23 cellular contexts compared by ENCODE assay signal in the genomic region with DNA sequence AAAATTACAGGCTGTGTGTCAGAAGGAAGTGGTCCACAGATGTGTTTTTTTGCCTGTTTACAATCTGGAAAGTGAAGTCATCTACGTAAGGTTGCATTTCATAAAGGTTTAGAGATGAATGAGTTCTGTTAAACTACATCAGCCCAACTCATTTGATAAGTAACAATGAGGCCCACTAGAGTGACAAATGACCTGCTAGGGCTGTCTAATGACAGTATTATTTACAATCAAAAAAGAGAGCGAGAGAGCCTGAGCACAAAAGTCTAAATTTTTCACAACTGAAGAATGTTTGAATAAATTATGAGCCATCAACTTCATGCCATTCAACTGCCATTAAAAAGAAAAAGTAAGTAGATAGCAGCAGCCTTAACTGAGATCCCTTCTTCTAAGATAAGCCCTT.
"Had no signal": no experiment of that assay in that cellular context is flagged by ENCODE, and none has a peak within 500 bp of the region (broad histone marks: within the 10 kb centered on the region; RNA-seq: fewer than 3 reads in every experiment).

No MANE protein-coding gene starts in this region.

- H3K36me3 Mint-ChIP-seq: naive B cell had no signal

- H3K4me3 ChIP-seq: left lung, lung, ovary, prostate gland, right atrium auricular region, testis, uterus had no signal

- H3K27me3 ChIP-seq: left lung, ovary, right atrium auricular region, testis, uterus had no signal

- H3K27me3 Mint-ChIP-seq: activated naive CD8-positive, alpha-beta T cell treated with anti-CD3 and anti-CD28 coated beads, Interleukin-2, amount 10 ng/mL, durations not matched to agents 7 days and 5 days; naive B cell had no signal

- H3K9me3 ChIP-seq: left lung, ovary, prostate gland, right atrium auricular region, testis, uterus had no signal

- H3K27ac Mint-ChIP-seq: activated naive CD8-positive, alpha-beta T cell treated with anti-CD3 and anti-CD28 coated beads, Interleukin-2, amount 10 ng/mL, durations not matched to agents 7 days and 5 days; T-helper 1 cell treated with Interleukin-12 subunit alpha and Interleukin-12 subunit beta and Interleukin-4 antibody, amounts not matched to agents 30 μg/mL and 1 μg/mL, for 36 hours had no signal

- H3K9me3 Mint-ChIP-seq: activated naive CD8-positive, alpha-beta T cell treated with anti-CD3 and anti-CD28 coated beads, Interleukin-2, amount 10 ng/mL, durations not matched to agents 7 days and 5 days; activated T-cell treated with anti-CD3 and anti-CD28 coated beads, Interleukin-2, amount 50 U/mL, for 4 hours; naive B cell; T-helper 1 cell treated with Interleukin-12 subunit alpha and Interleukin-12 subunit beta and Interleukin-4 antibody, amounts not matched to agents 30 μg/mL and 1 μg/mL, for 36 hours had no signal

- ATAC-seq: activated T-cell treated with anti-CD3 and anti-CD28 coated beads, Interleukin-2, amount 50 U/mL, for 4 hours; left lung had no signal

- H3K27ac ChIP-seq: epithelial cell of prostate, ovary, prostate gland, testis, uterus had no signal

- DNase-seq: activated CD4-positive, alpha-beta T cell treated with anti-CD3 and anti-CD28 coated beads for 4 hours; activated CD4-positive, alpha-beta T cell treated with anti-CD3 and anti-CD28 coated beads, Interleukin-2, amount 50 U/mL, for 48 hours; activated CD4-positive, CD25-positive, alpha-beta regulatory T cell; activated CD8-positive, alpha-beta memory T cell treated with anti-CD3 and anti-CD28 coated beads, Interleukin-2, amount 50 U/mL, for 48 hours; activated naive CD4-positive, alpha-beta T cell treated with Interleukin-2 at 50 U/mL for 16 hours; activated naive CD8-positive, alpha-beta T cell treated with anti-CD3 and anti-CD28 coated beads, Interleukin-2, amount 10 ng/mL, durations not matched to agents 7 days and 5 days; activated T-cell treated with anti-CD3 and anti-CD28 coated beads, Interleukin-2, amount 50 U/mL, for 4 hours; cerebellar nuclear complex; cortex of kidney; kidney; left lung; naive B cell; ovary; stimulated activated CD4-positive, alpha-beta T cell treated with anti-CD3 and anti-CD28 coated beads, Interleukin-1b, Interleukin-23, amount 100 ng/mL, for 48 hours; T1000; testis; trophoblast cell; uterus had no signal

- H3K4me3 Mint-ChIP-seq: activated naive CD8-positive, alpha-beta T cell treated with anti-CD3 and anti-CD28 coated beads, Interleukin-2, amount 10 ng/mL, durations not matched to agents 7 days and 5 days; activated T-cell treated with anti-CD3 and anti-CD28 coated beads, Interleukin-2, amount 50 U/mL, for 4 hours; naive B cell; T-helper 1 cell treated with Interleukin-12 subunit alpha and Interleukin-12 subunit beta and Interleukin-4 antibody, amounts not matched to agents 30 μg/mL and 1 μg/mL, for 36 hours had no signal

- H3K36me3 ChIP-seq: left lung, ovary, prostate gland, right atrium auricular region, uterus had no signal
